Comparison of ENCODE assay signal across 8 cellular contexts in the genomic region with DNA sequence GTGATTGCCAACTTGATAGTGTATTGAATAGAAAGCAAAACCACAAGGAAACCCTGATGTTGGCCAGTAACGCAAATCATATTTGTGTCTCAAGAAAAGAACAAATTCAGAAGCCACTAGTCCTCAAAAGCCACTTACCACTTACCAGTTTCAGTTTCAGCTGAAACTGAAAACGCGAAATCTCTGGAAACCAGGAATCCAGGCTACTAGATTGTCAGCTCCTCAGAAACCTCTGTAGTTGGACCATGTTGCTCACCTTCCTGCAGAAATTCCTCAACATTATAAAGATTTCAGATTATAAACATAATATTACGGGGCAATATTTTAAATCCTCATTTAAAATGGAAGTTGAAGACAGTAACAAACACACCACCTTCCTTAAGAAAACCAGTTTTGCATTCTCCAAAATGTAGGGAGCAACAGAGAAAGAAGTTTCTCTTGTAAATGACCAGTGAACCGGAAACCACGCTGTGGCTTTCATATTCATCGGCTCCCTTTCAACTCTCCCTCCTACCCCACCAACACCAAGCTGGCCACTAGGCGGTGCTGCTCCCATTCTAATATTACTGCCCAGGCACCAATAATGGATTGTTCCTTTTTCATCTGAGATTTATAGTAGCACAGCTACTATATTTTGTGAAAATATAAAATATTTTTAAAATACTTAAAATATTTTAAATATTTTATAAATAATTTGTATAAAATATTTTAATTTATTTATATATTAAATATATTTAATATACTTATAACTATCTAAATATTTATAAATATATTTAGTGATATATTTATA. TPM values are rescaled to one million over a fixed set of nuclear protein-coding genes. Genes with fewer than 3 reads are reported as not detected.
DNase-seq lines count a peak whose midpoint lies in the region; ATAC-seq and TF ChIP-seq lines count a peak whose summit lies in the region.

No MANE protein-coding gene starts in this region.

- H3K36me3 Mint-ChIP-seq in CD8-positive, alpha-beta memory T cell, result no peaks in the 10 kb centered on the region
- H3K36me3 Mint-ChIP-seq in endodermal cell (ENCODE audit: low read depth), result no peaks in the 10 kb centered on the region

- peak; percentile 65 to 85 (median 75) for DNase-seq in CD8-positive, alpha-beta memory T cell
- DNase-seq in HK-2 (ENCODE audit: unreplicated experiment) (peak; percentile 60), NCI-H82 treated with DMSO at 0.1 percent for 48 hours (lab: John Stamatoyannopoulos, UW; ENCODE audit: unreplicated experiment) (peak; percentile 67), endodermal cell (peak; percentile 95), mesenteric fat pad (ENCODE audit: low spot score) (peak; percentile 92)
- DNase-seq in activated CD8-positive, alpha-beta memory T cell treated with anti-CD3 and anti-CD28 coated beads for 1 hour (ENCODE audit: extremely low read depth in 1 of 2, low read depth in 1 of 2), result peak; percentile 56 to 71
- peak; percentile 82 for DNase-seq in stimulated activated CD8-positive, alpha-beta memory T cell treated with anti-CD3 and anti-CD28 coated beads, Interleukin-15, amount 100 ng/mL, for 1 hour (ENCODE audit: low read depth)

- no peaks in the 10 kb centered on the region for H3K9me3 ChIP-seq in CD8-positive, alpha-beta memory T cell (ENCODE audit: low read length)
- no peaks in the 10 kb centered on the region for H3K9me3 ChIP-seq in endodermal cell (ENCODE audit: control insufficient read depth, low read length)

- H3K4me1 Mint-ChIP-seq in CD8-positive, alpha-beta memory T cell, result peaks cover 6 to 7% (median 6%) of the 10 kb centered on the region in 3 donors
- peaks cover 20% of the 10 kb centered on the region for H3K4me1 Mint-ChIP-seq in endodermal cell

- 26 to 40% methylated on average over 3 to 8 of the region's 8 CpGs for WGBS in endodermal cell (ENCODE audit: insufficient coverage in 1 of 2, insufficient read length in 1 of 2), 2 experiments

- H3K4me3 ChIP-seq in CD8-positive, alpha-beta memory T cell (ENCODE audit: low read length), result no peak overlapping the region
- H3K4me3 ChIP-seq in endodermal cell (ENCODE audit: low read length), result peak overlapping the region; percentile 10

- H3K27me3 Mint-ChIP-seq in CD8-positive, alpha-beta memory T cell, result peaks cover 0 to 5% of the 10 kb centered on the region in 2 donors
- no peaks in the 10 kb centered on the region for H3K27me3 Mint-ChIP-seq in endodermal cell (ENCODE audit: insufficient read depth)

- H3K4me1 ChIP-seq in CD8-positive, alpha-beta memory T cell (ENCODE audit: insufficient read depth, low read length), result peaks cover 5% of the 10 kb centered on the region
- no peaks in the 10 kb centered on the region for H3K4me1 ChIP-seq in endodermal cell (ENCODE audit: control insufficient read depth, insufficient read depth, low read length)

- H3K9ac ChIP-seq in endodermal cell (ENCODE audit: extremely low read depth, low read length, poor library complexity, severe bottlenecking), result no peak overlapping the region

- peak; percentile 47 for ATAC-seq in GM19463 (IDR thresholded peaks at IDR 0.05; ENCODE audit: unreplicated experiment)

- POLR2A ChIA-PET in CD8-positive, alpha-beta memory T cell (lab: Charles Lee), result interaction anchor here (0.6 kb wide), 1 partner anchor 192 kb away, joined by 3 read pairs; no protein-coding TSS in a partner anchor

- CTCF ChIA-PET in CD8-positive, alpha-beta memory T cell (lab: Charles Lee), result interaction anchor here (0.9 to 2.6 kb wide), 13 partner anchors 8 to 503 kb away, joined by 3 to 18 read pairs (median 4); a partner anchor contains a TSS

- H3K27ac Mint-ChIP-seq in CD8-positive, alpha-beta memory T cell, result peak overlapping the region in 5 of 8 donors; percentile 35 to 79 (median 71)
- peak overlapping the region; percentile 35 for H3K27ac Mint-ChIP-seq in endodermal cell

- no peak overlapping the region for H3K27ac ChIP-seq in CD8-positive, alpha-beta memory T cell (ENCODE audit: low read depth, low read length)
- H3K27ac ChIP-seq in endodermal cell (ENCODE audit: low read depth, low read length), result no peak overlapping the region

- H3K27me3 ChIP-seq in CD8-positive, alpha-beta memory T cell (ENCODE audit: insufficient read depth, low read length, poor library complexity, severe bottlenecking), result no peaks in the 10 kb centered on the region
- H3K27me3 ChIP-seq in endodermal cell (ENCODE audit: control insufficient read depth, insufficient read depth, low read length, poor library complexity, severe bottlenecking), result no peaks in the 10 kb centered on the region

- H3K36me3 ChIP-seq in CD8-positive, alpha-beta memory T cell (ENCODE audit: insufficient read depth, low read length), result no peaks in the 10 kb centered on the region
- no peaks in the 10 kb centered on the region for H3K36me3 ChIP-seq in endodermal cell (ENCODE audit: control insufficient read depth, insufficient read depth, low read length)

- peak overlapping the region; percentile 41 to 89 (median 75) for H3K4me3 Mint-ChIP-seq in CD8-positive, alpha-beta memory T cell
- no peak overlapping the region for H3K4me3 Mint-ChIP-seq in endodermal cell

- no peaks in the 10 kb centered on the region for H3K9me3 Mint-ChIP-seq in CD8-positive, alpha-beta memory T cell
- H3K9me3 Mint-ChIP-seq in endodermal cell, result no peaks in the 10 kb centered on the region

- TF ChIP-seq CTCF in endodermal cell (conservative IDR thresholded peaks at IDR 0.05), result peak; percentile 98

RNA-seq across cellular contexts. Expression of a gene that starts 8.7 kb away (rescaled TPM):
- total RNA-seq in CD8-positive, alpha-beta memory T cell, result 10 to 100 TPM; 47.7 to 47.8 TPM
- 32.7 TPM for polyA plus RNA-seq in CD8-positive, alpha-beta memory T cell
- total RNA-seq in endodermal cell (10 to 100 TPM; 64.4 to 75.3 TPM), mesenteric fat pad (82.8 TPM)
- polyA plus RNA-seq in endodermal cell (2013, experiment 1 of 2), result 57.3 TPM
- 60.9 TPM for polyA plus RNA-seq in endodermal cell (2013, experiment 2 of 2)

RNA-seq across cellular contexts. Expression of a gene that starts 32.3 kb away (rescaled TPM):
- total RNA-seq in CD8-positive, alpha-beta memory T cell, result 1 to 10 TPM in 1 of 2 experiments, under 1 TPM in 1; 0.72 to 1.4 TPM
- 0.29 TPM for polyA plus RNA-seq in CD8-positive, alpha-beta memory T cell
- total RNA-seq in endodermal cell (1 to 10 TPM in 1 of 2 donors, under 1 TPM in 1; 0.84 to 1.5 TPM), mesenteric fat pad (6.3 TPM)
- not detected for polyA plus RNA-seq in endodermal cell (2013, experiment 1 of 2)
- polyA plus RNA-seq in endodermal cell (2013, experiment 2 of 2), result not detected
